30 cellular contexts compared by ENCODE assay signal in the genomic region with DNA sequence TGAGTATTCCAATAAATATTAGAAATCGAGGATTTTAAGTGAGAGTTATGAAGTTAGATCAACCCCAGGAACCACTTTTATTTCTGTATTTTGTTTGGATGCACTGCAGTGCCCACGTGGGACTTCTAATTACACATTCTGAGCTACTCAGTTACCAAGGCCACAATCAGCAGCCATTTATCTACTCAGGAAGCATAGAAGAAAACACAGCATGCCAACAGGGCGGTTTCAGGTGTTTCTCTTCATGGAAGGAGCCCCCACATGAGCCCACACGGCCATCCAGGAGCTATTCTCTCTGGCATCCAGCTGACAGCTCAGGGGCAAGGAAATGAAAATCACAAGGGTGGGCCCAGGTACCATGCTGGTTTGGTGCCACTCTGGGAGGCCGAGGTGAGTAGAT.
DNase-seq lines count a peak whose midpoint lies in the region; ATAC-seq, FAIRE-seq and TF ChIP-seq lines count a peak whose summit lies in the region.
"Had no signal": no experiment of that assay in that cellular context is flagged by ENCODE, and none has a peak within 500 bp of the region (broad histone marks: within the 10 kb centered on the region; RNA-seq: fewer than 3 reads in every experiment).

No MANE protein-coding gene starts in this region.

- no peak overlapping the region for H2BK120ac ChIP-seq in mesenchymal stem cell (ENCODE audit: low read depth, low read length)

- no peaks in the 10 kb centered on the region for H3K27me3 ChIP-seq in CD8-positive, alpha-beta T cell (ENCODE audit: insufficient read depth, low read length)
- H3K27me3 ChIP-seq in mesenchymal stem cell (ENCODE audit: control insufficient read depth in 1 of 2, insufficient read depth in 1 of 2, low read length in 2 of 2), result no peaks in the 10 kb centered on the region
- H3K27me3 ChIP-seq: adrenal gland, BLaER1, heart right ventricle, stomach, tibial nerve had no signal

- H3K9me3 Mint-ChIP-seq in activated T-cell treated with anti-CD3 and anti-CD28 coated beads, Interleukin-2, amount 50 U/mL, for 72 hours, result peaks cover 0 to 2% of the 10 kb centered on the region in 2 donors
- H3K9me3 Mint-ChIP-seq in CD8-positive, alpha-beta T cell, result no peaks in the 10 kb centered on the region
- no peaks in the 10 kb centered on the region for H3K9me3 Mint-ChIP-seq in activated T-helper 2 cell treated with anti-CD3 and anti-CD28 coated beads, Interferon-gamma antibody, Interleukin-2, Interleukin-4, amounts not matched to agents 10 μg/mL and 5 μg/mL and 100 μg/mL, durations not matched to agents 14 hours and 24 hours and 36 hours
- H3K9me3 Mint-ChIP-seq: mesothelial cell of epicardium had no signal

- no peak overlapping the region for H4K8ac ChIP-seq in mesenchymal stem cell (ENCODE audit: low read length)

- H2AK5ac ChIP-seq in mesenchymal stem cell (ENCODE audit: low read length, severe bottlenecking), result no peak overlapping the region

- intact Hi-C loops in CD8-positive, alpha-beta T cell (cut with DNase I, micrococcal nuclease), result loop anchor here in 1 of 2 experiments (5.0 kb wide), 1 partner anchor 36 kb away; no protein-coding TSS in a partner anchor
- intact Hi-C loops in activated T-helper 2 cell treated with anti-CD3 and anti-CD28 coated beads, Interferon-gamma antibody, Interleukin-2, Interleukin-4, amounts not matched to agents 10 μg/mL and 5 μg/mL and 100 μg/mL, durations not matched to agents 14 hours and 24 hours and 36 hours (cut with micrococcal nuclease), result no loop called here

- no peak overlapping the region for H3K4ac ChIP-seq in mesenchymal stem cell (ENCODE audit: low read depth in 1 of 2, low read length in 2 of 2)

- H3K14ac ChIP-seq in mesenchymal stem cell (ENCODE audit: low read length in 2 of 2), result no peak overlapping the region

- TF ChIP-seq CTCF in CD8-positive, alpha-beta T cell (IDR thresholded peaks at IDR 0.05), result no peak

- H2AFZ ChIP-seq in mesenchymal stem cell (ENCODE audit: low read depth, low read length), result no peak overlapping the region

- POLR2A ChIA-PET in CD8-positive, alpha-beta T cell (lab: Charles Lee), result no interaction called here

- no peaks in the 10 kb centered on the region for H3K27me3 Mint-ChIP-seq in activated T-cell treated with anti-CD3 and anti-CD28 coated beads, Interleukin-2, amount 50 U/mL, for 72 hours (ENCODE audit: low read depth)
- no peaks in the 10 kb centered on the region for H3K27me3 Mint-ChIP-seq in CD8-positive, alpha-beta T cell (ENCODE audit: low read depth)
- H3K27me3 Mint-ChIP-seq in activated T-helper 2 cell treated with anti-CD3 and anti-CD28 coated beads, Interferon-gamma antibody, Interleukin-2, Interleukin-4, amounts not matched to agents 10 μg/mL and 5 μg/mL and 100 μg/mL, durations not matched to agents 14 hours and 24 hours and 36 hours (ENCODE audit: low read depth), result no peaks in the 10 kb centered on the region

- 87% methylated on average over 4 of the region's 5 CpGs for WGBS in mesenchymal stem cell

- no peaks in the 10 kb centered on the region for H3K9me3 ChIP-seq in CD8-positive, alpha-beta T cell (ENCODE audit: low read length)
- no peaks in the 10 kb centered on the region for H3K9me3 ChIP-seq in mesenchymal stem cell (ENCODE audit: control insufficient read depth, low read length)
- H3K9me3 ChIP-seq: adrenal gland, heart right ventricle, stomach, tibial nerve had no signal

- no peak overlapping the region for H3K18ac ChIP-seq in mesenchymal stem cell (ENCODE audit: low read depth in 1 of 2, low read length in 2 of 2)

- H3K4me3 Mint-ChIP-seq in activated T-cell treated with anti-CD3 and anti-CD28 coated beads, Interleukin-2, amount 50 U/mL, for 72 hours, result no peak overlapping the region
- peak overlapping the region; percentile 1 for H3K4me3 Mint-ChIP-seq in CD8-positive, alpha-beta T cell
- no peak overlapping the region for H3K4me3 Mint-ChIP-seq in activated T-helper 2 cell treated with anti-CD3 and anti-CD28 coated beads, Interferon-gamma antibody, Interleukin-2, Interleukin-4, amounts not matched to agents 10 μg/mL and 5 μg/mL and 100 μg/mL, durations not matched to agents 14 hours and 24 hours and 36 hours (ENCODE audit: low read depth)
- H3K4me3 Mint-ChIP-seq: brain, mesothelial cell of epicardium, nephron progenitor cell, WTC11 had no signal

- DNase-seq in activated T-cell treated with anti-CD3 and anti-CD28 coated beads, Interleukin-2, amount 50 U/mL, for 72 hours, result no peak
- DNase-seq in activated T-cell treated with anti-CD3 and anti-CD28 coated beads for 4 hours, result no peak
- peak in 1 of 7 experiments; percentile 47 for DNase-seq in CD8-positive, alpha-beta T cell
- no peak for DNase-seq in activated T-helper 2 cell treated with anti-CD3 and anti-CD28 coated beads, Interferon-gamma antibody, Interleukin-2, Interleukin-4, amounts not matched to agents 10 μg/mL and 5 μg/mL and 100 μg/mL, durations not matched to agents 14 hours and 24 hours and 36 hours (ENCODE audit: low spot score)
- DNase-seq in mesenchymal stem cell, result no peak
- DNase-seq in GM19239 (ENCODE audit: insufficient read length, low spot score), result no peak
- DNase-seq in dedifferentiated amniotic fluid mesenchymal stem cell (ENCODE audit: extremely low spot score), result no peak
- DNase-seq: ACHN; adrenal gland; effector CD8-positive, alpha-beta T cell; foreskin fibroblast; HCEC 1CT; heart right ventricle; left colon; NCI-H1048; NCI-H187; NCI-H2227 treated with DMSO at 0.1 percent for 48 hours; NCI-H774; nephron progenitor cell; stomach; T1000 had no signal

- no peak for FAIRE-seq in GM19239 (lab: Jason Lieb, UNC)
- FAIRE-seq: GM12891 had no signal

- no peak overlapping the region for H3K27ac ChIP-seq in CD8-positive, alpha-beta T cell (ENCODE audit: low read depth, low read length)
- H3K27ac ChIP-seq in mesenchymal stem cell (ENCODE audit: low read length, poor library complexity, severe bottlenecking), result no peak overlapping the region
- H3K27ac ChIP-seq: adrenal gland, BLaER1, RWPE1, stomach had no signal

- H3K4me1 Mint-ChIP-seq in activated T-cell treated with anti-CD3 and anti-CD28 coated beads, Interleukin-2, amount 50 U/mL, for 72 hours (ENCODE audit: low read depth), result peaks cover 66% of the 10 kb centered on the region
- H3K4me1 Mint-ChIP-seq in CD8-positive, alpha-beta T cell (ENCODE audit: low read depth), result peaks cover 80% of the 10 kb centered on the region
- peaks cover 22% of the 10 kb centered on the region for H3K4me1 Mint-ChIP-seq in activated T-helper 2 cell treated with anti-CD3 and anti-CD28 coated beads, Interferon-gamma antibody, Interleukin-2, Interleukin-4, amounts not matched to agents 10 μg/mL and 5 μg/mL and 100 μg/mL, durations not matched to agents 14 hours and 24 hours and 36 hours (ENCODE audit: low read depth)
- H3K4me1 Mint-ChIP-seq: brain, mesothelial cell of epicardium, nephron progenitor cell had no signal

- H3K36me3 Mint-ChIP-seq in activated T-cell treated with anti-CD3 and anti-CD28 coated beads, Interleukin-2, amount 50 U/mL, for 72 hours (ENCODE audit: insufficient read depth in 2 of 2), result peaks cover 8 to 28% of the 10 kb centered on the region in 2 donors
- H3K36me3 Mint-ChIP-seq in CD8-positive, alpha-beta T cell, result peaks cover 41% of the 10 kb centered on the region
- peaks cover 18% of the 10 kb centered on the region for H3K36me3 Mint-ChIP-seq in activated T-helper 2 cell treated with anti-CD3 and anti-CD28 coated beads, Interferon-gamma antibody, Interleukin-2, Interleukin-4, amounts not matched to agents 10 μg/mL and 5 μg/mL and 100 μg/mL, durations not matched to agents 14 hours and 24 hours and 36 hours (ENCODE audit: low read depth)

- H2BK15ac ChIP-seq in mesenchymal stem cell (ENCODE audit: low read depth, poor library complexity, severe bottlenecking), result no peak overlapping the region

- no peak overlapping the region for H3K23ac ChIP-seq in mesenchymal stem cell (ENCODE audit: low read length in 2 of 2)

- H3K79me1 ChIP-seq in mesenchymal stem cell (replicated peaks; ENCODE audit: low read length, poor library complexity, severe bottlenecking), result peaks cover 13% of the 10 kb centered on the region

- no peak for ATAC-seq in activated T-cell treated with anti-CD3 and anti-CD28 coated beads, Interleukin-2, amount 50 U/mL, for 72 hours (replicated peaks in 1 of 2)
- ATAC-seq in CD8-positive, alpha-beta T cell, result no peak
- no peak for ATAC-seq in GM19397 (IDR thresholded peaks at IDR 0.05; ENCODE audit: unreplicated experiment)
- ATAC-seq: left colon, sciatic nerve, WTC11 had no signal

- peak overlapping the region; percentile 20 for H3K9ac ChIP-seq in mesenchymal stem cell (ENCODE audit: low read length)
- H3K9ac ChIP-seq: BLaER1 had no signal

- H3K36me3 ChIP-seq in CD8-positive, alpha-beta T cell (ENCODE audit: insufficient read depth, low read length), result no peaks in the 10 kb centered on the region
- peaks cover 14 to 53% of the 10 kb centered on the region in 2 experiments for H3K36me3 ChIP-seq in mesenchymal stem cell (ENCODE audit: control insufficient read depth in 1 of 2, insufficient read depth in 2 of 2, low read depth in 1 of 2, low read length in 2 of 2)
- H3K36me3 ChIP-seq: adrenal gland had no signal

- no peak overlapping the region for H2BK12ac ChIP-seq in mesenchymal stem cell (ENCODE audit: low read length in 2 of 2)

- peaks cover 59% of the 10 kb centered on the region for H3K4me1 ChIP-seq in CD8-positive, alpha-beta T cell (ENCODE audit: insufficient read depth, low read length)
- peaks cover 3% of the 10 kb centered on the region for H3K4me1 ChIP-seq in mesenchymal stem cell (ENCODE audit: control insufficient read depth, insufficient read depth, low read depth, low read length)

- H2BK5ac ChIP-seq in mesenchymal stem cell (ENCODE audit: low read depth, low read length, poor library complexity, severe bottlenecking), result no peak overlapping the region

- H3K4me2 ChIP-seq in mesenchymal stem cell (ENCODE audit: low read length, poor library complexity, severe bottlenecking), result no peak overlapping the region
- H3K4me2 ChIP-seq: BLaER1 had no signal

- no peak overlapping the region for H3K4me3 ChIP-seq in CD8-positive, alpha-beta T cell (ENCODE audit: low read depth, low read length)
- H3K4me3 ChIP-seq in mesenchymal stem cell (ENCODE audit: insufficient read depth in 1 of 2, low read depth in 1 of 2, low read length in 2 of 2), result no peak overlapping the region
- H3K4me3 ChIP-seq: adrenal gland, BLaER1, heart right ventricle, stomach, tibial nerve had no signal

- CTCF ChIA-PET in CD8-positive, alpha-beta T cell (lab: Charles Lee), result interaction anchor here (0.8 to 1.0 kb wide), 2 partner anchors 10 to 21 kb away, joined by 3 read pairs; no protein-coding TSS in a partner anchor

- peak overlapping the region; percentile 13 for H3K27ac Mint-ChIP-seq in activated T-cell treated with anti-CD3 and anti-CD28 coated beads, Interleukin-2, amount 50 U/mL, for 72 hours
- H3K27ac Mint-ChIP-seq in CD8-positive, alpha-beta T cell, result no peak overlapping the region
- peak overlapping the region; percentile 31 for H3K27ac Mint-ChIP-seq in activated T-helper 2 cell treated with anti-CD3 and anti-CD28 coated beads, Interferon-gamma antibody, Interleukin-2, Interleukin-4, amounts not matched to agents 10 μg/mL and 5 μg/mL and 100 μg/mL, durations not matched to agents 14 hours and 24 hours and 36 hours
- H3K27ac Mint-ChIP-seq: brain, mesothelial cell of epicardium, nephron progenitor cell, WTC11 had no signal

- no peak overlapping the region for H4K91ac ChIP-seq in mesenchymal stem cell (ENCODE audit: low read length)
